In genomic region chr19:49347191-49347590, GRCh38 we compare ENCODE assay signal across 17 cellular contexts. TPM values are rescaled to one million over a fixed set of nuclear protein-coding genes. Genes with fewer than 3 reads are reported as not detected.
DNase-seq lines count a peak whose midpoint lies in the region; ATAC-seq, FAIRE-seq and TF ChIP-seq lines count a peak whose summit lies in the region.
"Had no signal": no experiment of that assay in that cellular context is flagged by ENCODE, and none has a peak within 500 bp of the region (broad histone marks: within the 10 kb centered on the region; RNA-seq: fewer than 3 reads in every experiment).

No MANE protein-coding gene starts in this region.

- H3K9me3 ChIP-seq in A549 (peaks cover 8% of the 10 kb centered on the region; the same call in 2 of the 3 replicates), lung (ENCODE audit: control insufficient read depth in 2 of 2, insufficient read depth in 1 of 2, low read length in 1 of 2) (peaks cover 0 to 2% of the 10 kb centered on the region in 2 donors), spleen (no peaks in the 10 kb centered on the region)
- H3K9me3 ChIP-seq: HAP-1 had no signal

- POLR2A ChIA-PET in activated CD8-positive, alpha-beta T cell treated with anti-CD3 and anti-CD28 coated beads for 36 hours (lab: Charles Lee) = interaction anchor here (1.3 kb wide), 2 partner anchors 11 to 12 kb away, joined by 3 to 4 read pairs; no protein-coding TSS in a partner anchor
- POLR2A ChIA-PET in activated CD8-positive, alpha-beta T cell treated with anti-CD3 and anti-CD28 coated beads, Interleukin-2, amount 10 ng/mL, durations not matched to agents 7 days and 5 days (lab: Charles Lee) = no interaction called here
- POLR2A ChIA-PET in A549 (lab: Yijun Ruan, JAX) = no interaction called here
- POLR2A ChIA-PET in RWPE1 (lab: Yijun Ruan, JAX; ENCODE audit: low non-redundant PET) = no interaction called here

- CTCF ChIA-PET in activated CD8-positive, alpha-beta T cell treated with anti-CD3 and anti-CD28 coated beads for 36 hours (lab: Charles Lee) = interaction anchor here (2.0 kb wide), 1 partner anchor 46 kb away, joined by 9 read pairs; no protein-coding TSS in a partner anchor
- CTCF ChIA-PET in activated CD8-positive, alpha-beta T cell treated with anti-CD3 and anti-CD28 coated beads, Interleukin-2, amount 10 ng/mL, durations not matched to agents 7 days and 5 days (lab: Charles Lee) = no interaction called here
- CTCF ChIA-PET in A549 (lab: Yijun Ruan, JAX) = interaction anchor here (0.7 to 2.6 kb wide), 6 partner anchors 12 to 119 kb away, joined by 3 to 8 read pairs (median 6); partner anchors contain the start of gene CD37
- CTCF ChIA-PET in RWPE1 (lab: Yijun Ruan, JAX) = no interaction called here

- no peak for TF ChIP-seq CTCF in activated CD8-positive, alpha-beta T cell treated with anti-CD3 and anti-CD28 coated beads for 36 hours (IDR thresholded peaks at IDR 0.05)
- no peak for TF ChIP-seq CTCF in A549 (IDR thresholded peaks at IDR 0.05)
- TF ChIP-seq CTCF in lung (IDR thresholded peaks at IDR 0.05; ENCODE audit: control extremely low read depth, extremely low read depth) = no peak
- TF ChIP-seq CTCF in spleen (IDR thresholded peaks at IDR 0.05 in 8 of 11, conservative IDR thresholded peaks at IDR 0.05 in 3 of 11) = no peak
- no peak for TF ChIP-seq CTCF in RWPE1 (conservative IDR thresholded peaks at IDR 0.05; ENCODE audit: low read depth)

- no peak for TF ChIP-seq EP300 in A549 (IDR thresholded peaks at IDR 0.05)

- no peaks in the 10 kb centered on the region for H3K4me1 ChIP-seq in A549
- peaks cover 0 to 4% of the 10 kb centered on the region in 2 donors for H3K4me1 ChIP-seq in lung (ENCODE audit: control insufficient read depth in 2 of 2, insufficient read depth in 2 of 2, low read length in 2 of 2)
- peaks cover 0 to 23% (median 0%) of the 10 kb centered on the region in 6 donors for H3K4me1 ChIP-seq in spleen
- H3K4me1 ChIP-seq: HAP-1 had no signal

- WGBS in A549 (ENCODE audit: missing lambda C conversion rate) = 95% methylated on average over 15 of the region's 15 CpGs
- WGBS in lung, 2 donors = 97% methylated on average over 15 of the region's 15 CpGs
- WGBS in spleen, 5 donors = 92 to 98% (median 96%) methylated on average over 13 to 15 of the region's 15 CpGs

- H3K27ac ChIP-seq in A549 (no peak overlapping the region), lung (ENCODE audit: low read depth in 1 of 2, low read length in 1 of 2) (no peak overlapping the region), spleen (no peak overlapping the region), RWPE1 (no peak overlapping the region)
- H3K27ac ChIP-seq: 22Rv1; BLaER1 treated with 17β-estradiol and CSF1 and Interleukin-3, amounts not matched to agents 10 nM and 100 nM had no signal

- H3K36me3 Mint-ChIP-seq in activated CD8-positive, alpha-beta T cell treated with anti-CD3 and anti-CD28 coated beads for 36 hours (ENCODE audit: low read depth) = no peaks in the 10 kb centered on the region
- H3K36me3 Mint-ChIP-seq in activated CD8-positive, alpha-beta T cell treated with anti-CD3 and anti-CD28 coated beads, Interleukin-2, amount 10 ng/mL, durations not matched to agents 7 days and 5 days (ENCODE audit: low read depth) = no peaks in the 10 kb centered on the region

- H3K36me3 ChIP-seq in lung (ENCODE audit: control insufficient read depth in 2 of 2, insufficient read depth in 2 of 2, low read length in 2 of 2) (peaks cover 19 to 33% of the 10 kb centered on the region in 2 donors), spleen (peaks cover 0 to 99% (median 32%) of the 10 kb centered on the region in 6 donors)
- H3K36me3 ChIP-seq: BLaER1 treated with 17β-estradiol and CSF1 and Interleukin-3, amounts not matched to agents 10 nM and 100 nM had no signal

- FAIRE-seq in A549 (lab: Jason Lieb, UNC) = no peak
- FAIRE-seq: GM19239, HTR-8/SVneo had no signal

- DNase-seq in activated CD8-positive, alpha-beta T cell treated with anti-CD3 and anti-CD28 coated beads for 36 hours = no peak
- no peak for DNase-seq in activated CD8-positive, alpha-beta T cell treated with anti-CD3 and anti-CD28 coated beads, Interleukin-2, amount 10 ng/mL, durations not matched to agents 7 days and 5 days
- no peak for DNase-seq in A549 (ENCODE audit: low read depth in 1 of 2, low spot score in 1 of 2)
- DNase-seq in lung (ENCODE audit: low spot score) = no peak
- peak; percentile 71 for DNase-seq in spleen
- no peak for DNase-seq in NOMO-1 treated with dmso at 0.1 percent for 144 hours (lab: John Stamatoyannopoulos, UW; ENCODE audit: unreplicated experiment)
- no peak for DNase-seq in RWPE1 (ENCODE audit: low spot score)
- DNase-seq: AML-193; CD4-positive, CD25-positive, alpha-beta regulatory T cell; GF-D8; GOT3 had no signal

- no peaks in the 10 kb centered on the region for H3K9me3 Mint-ChIP-seq in activated CD8-positive, alpha-beta T cell treated with anti-CD3 and anti-CD28 coated beads for 36 hours
- no peaks in the 10 kb centered on the region for H3K9me3 Mint-ChIP-seq in activated CD8-positive, alpha-beta T cell treated with anti-CD3 and anti-CD28 coated beads, Interleukin-2, amount 10 ng/mL, durations not matched to agents 7 days and 5 days (ENCODE audit: insufficient read depth)

- TF ChIP-seq POLR2A in A549 (IDR thresholded peaks at IDR 0.05; ENCODE audit: low read length) = no peak
- no peak for TF ChIP-seq POLR2A in spleen (IDR thresholded peaks at IDR 0.05)

- no peak overlapping the region for H3K4me2 ChIP-seq in A549
- H3K4me2 ChIP-seq: BLaER1 treated with 17β-estradiol and CSF1 and Interleukin-3, amounts not matched to agents 10 nM and 100 nM had no signal

- ATAC-seq in activated CD8-positive, alpha-beta T cell treated with anti-CD3 and anti-CD28 coated beads for 36 hours = peak; percentile 17
- ATAC-seq in activated CD8-positive, alpha-beta T cell treated with anti-CD3 and anti-CD28 coated beads, Interleukin-2, amount 10 ng/mL, durations not matched to agents 7 days and 5 days = no peak
- peak; percentile 23 to 27; a peak in 3 of 6 replicates for ATAC-seq in A549
- ATAC-seq in lung (ENCODE audit: insufficient read depth, low FRiP score) = no peak

- no peak overlapping the region for H3K4me3 Mint-ChIP-seq in activated CD8-positive, alpha-beta T cell treated with anti-CD3 and anti-CD28 coated beads for 36 hours
- H3K4me3 Mint-ChIP-seq in activated CD8-positive, alpha-beta T cell treated with anti-CD3 and anti-CD28 coated beads, Interleukin-2, amount 10 ng/mL, durations not matched to agents 7 days and 5 days = no peak overlapping the region
- H3K4me3 Mint-ChIP-seq: CD4-positive, CD25-positive, alpha-beta regulatory T cell had no signal

- H3K27me3 ChIP-seq in lung (ENCODE audit: control insufficient read depth, insufficient read depth) = no peaks in the 10 kb centered on the region
- no peaks in the 10 kb centered on the region for H3K27me3 ChIP-seq in spleen (replicated peaks in 1 of 7)

- H3K4me3 ChIP-seq in A549 (no peak overlapping the region), lung (peak overlapping the region; percentile 3), spleen (no peak overlapping the region)
- H3K4me3 ChIP-seq: BLaER1 treated with 17β-estradiol and CSF1 and Interleukin-3, amounts not matched to agents 10 nM and 100 nM; HAP-1 had no signal

- H3K27me3 Mint-ChIP-seq in activated CD8-positive, alpha-beta T cell treated with anti-CD3 and anti-CD28 coated beads for 36 hours = no peaks in the 10 kb centered on the region
- H3K27me3 Mint-ChIP-seq in activated CD8-positive, alpha-beta T cell treated with anti-CD3 and anti-CD28 coated beads, Interleukin-2, amount 10 ng/mL, durations not matched to agents 7 days and 5 days (ENCODE audit: low read depth) = no peaks in the 10 kb centered on the region

- peaks cover 11% of the 10 kb centered on the region for H3K4me1 Mint-ChIP-seq in activated CD8-positive, alpha-beta T cell treated with anti-CD3 and anti-CD28 coated beads for 36 hours (ENCODE audit: low read depth)
- H3K4me1 Mint-ChIP-seq in activated CD8-positive, alpha-beta T cell treated with anti-CD3 and anti-CD28 coated beads, Interleukin-2, amount 10 ng/mL, durations not matched to agents 7 days and 5 days (ENCODE audit: low read depth) = peaks cover 11% of the 10 kb centered on the region

- no peak overlapping the region for H3K27ac Mint-ChIP-seq in activated CD8-positive, alpha-beta T cell treated with anti-CD3 and anti-CD28 coated beads for 36 hours
- no peak overlapping the region for H3K27ac Mint-ChIP-seq in activated CD8-positive, alpha-beta T cell treated with anti-CD3 and anti-CD28 coated beads, Interleukin-2, amount 10 ng/mL, durations not matched to agents 7 days and 5 days
- H3K27ac Mint-ChIP-seq: CD4-positive, CD25-positive, alpha-beta regulatory T cell had no signal

- TF ChIP-seq RAD21 in A549 (conservative IDR thresholded peaks at IDR 0.05 in 1 of 2, IDR thresholded peaks at IDR 0.05 in 1 of 2) = no peak

- intact Hi-C loops in activated CD8-positive, alpha-beta T cell treated with anti-CD3 and anti-CD28 coated beads for 36 hours (cut with micrococcal nuclease) = no loop called here
- intact Hi-C loops in spleen (cut with DNase I; ENCODE audit: low total_unique reads) = no loop called here

RNA-seq across cellular contexts. Expression of gene CD37, which starts 12.0 kb away (rescaled TPM):
- total RNA-seq in activated CD8-positive, alpha-beta T cell treated with anti-CD3 and anti-CD28 coated beads for 36 hours = 100 to 1,000 TPM; 131 to 137 TPM
- total RNA-seq in activated CD8-positive, alpha-beta T cell treated with anti-CD3 and anti-CD28 coated beads, Interleukin-2, amount 10 ng/mL, durations not matched to agents 7 days and 5 days = 100 to 1,000 TPM; 162 to 176 TPM
- not detected in 2 replicates for polyA plus RNA-seq in A549 (2011; rRNA removed)
- polyA plus RNA-seq in A549 (2012; cell fraction: cytosol; rRNA removed) = not detected in 2 replicates
- polyA plus RNA-seq in A549 (2012; cell fraction: nucleus; rRNA removed) = not detected in 2 replicates
- polyA plus RNA-seq in A549 (2017; fragmentation: RNase III; extraction: RNeasy Plus Mini Kit Qiagen cat#74134 plus additional on column Dnase treatment) = 0.13 to 0.22 TPM in 2 of 3 replicates, not detected in the other
- not detected in 2 replicates for polyA minus RNA-seq in A549 (2011; rRNA and poly(A)+ RNA removed)
- total RNA-seq in lung = 10 to 100 TPM; 33.9 to 65.1 TPM
- polyA plus RNA-seq in lung = 100 to 1,000 TPM in 1 of 2 donors, 10 to 100 TPM in 1; 37.2 to 154 TPM
- total RNA-seq in spleen = 100 to 1,000 TPM; 297 to 516 (median 398) TPM
- polyA plus RNA-seq in spleen = 100 to 1,000 TPM; 401 to 452 (median 405) TPM
- total RNA-seq: HepG2 had no signal
- polyA plus RNA-seq: HepG2 had no signal

RNA-seq across cellular contexts. Expression of gene TEAD2, which starts 15.0 kb away (rescaled TPM):
- total RNA-seq in activated CD8-positive, alpha-beta T cell treated with anti-CD3 and anti-CD28 coated beads for 36 hours = not detected
- not detected for total RNA-seq in activated CD8-positive, alpha-beta T cell treated with anti-CD3 and anti-CD28 coated beads, Interleukin-2, amount 10 ng/mL, durations not matched to agents 7 days and 5 days
- polyA plus RNA-seq in A549 (2011; rRNA removed) = 15.9 and 20.3 TPM in 2 replicates
- polyA plus RNA-seq in A549 (2012; cell fraction: cytosol; rRNA removed) = 13.0 and 16.5 TPM in 2 replicates
- polyA plus RNA-seq in A549 (2012; cell fraction: nucleus; rRNA removed) = 16.9 and 17.8 TPM in 2 replicates
- 19.0 to 26.3 TPM (median 25.3 TPM) in 3 replicates for polyA plus RNA-seq in A549 (2017; fragmentation: RNase III; extraction: RNeasy Plus Mini Kit Qiagen cat#74134 plus additional on column Dnase treatment)
- polyA minus RNA-seq in A549 (2011; rRNA and poly(A)+ RNA removed) = 36.2 and 44.5 TPM in 2 replicates
- total RNA-seq in lung = 10 to 100 TPM; 31.4 to 40.0 TPM
- polyA plus RNA-seq in lung = 10 to 100 TPM; 21.9 to 31.5 TPM
- total RNA-seq in spleen = 10 to 100 TPM in 6 of 7 donors, 1 to 10 TPM in 1; 8.9 to 24.7 (median 15.8) TPM
- 1 to 10 TPM; 5.8 to 8.4 (median 5.8) TPM for polyA plus RNA-seq in spleen
- total RNA-seq: CD4-positive, CD25-positive, alpha-beta regulatory T cell had no signal
- polyA plus RNA-seq: CD4-positive, CD25-positive, alpha-beta regulatory T cell had no signal

RNA-seq across cellular contexts. Expression of gene DKKL1, which starts 16.5 kb away (rescaled TPM):
- total RNA-seq in activated CD8-positive, alpha-beta T cell treated with anti-CD3 and anti-CD28 coated beads for 36 hours = not detected
- total RNA-seq in activated CD8-positive, alpha-beta T cell treated with anti-CD3 and anti-CD28 coated beads, Interleukin-2, amount 10 ng/mL, durations not matched to agents 7 days and 5 days = not detected
- polyA plus RNA-seq in A549 (2011; rRNA removed) (0.53 and 0.91 TPM in 2 replicates), A549 (2017; fragmentation: RNase III; extraction: RNeasy Plus Mini Kit Qiagen cat#74134 plus additional on column Dnase treatment) (0.26 to 0.68 TPM (median 0.37 TPM) in 3 replicates), lung (under 1 TPM; 0.58 to 0.91 TPM), spleen (1 to 10 TPM in 1 of 3 donors, under 1 TPM in 1, not detected in 1; 0.57 to 1.1 TPM)
- polyA plus RNA-seq in A549 (2012; cell fraction: cytosol; rRNA removed) = 0.61 and 0.73 TPM in 2 replicates
- polyA plus RNA-seq in A549 (2012; cell fraction: nucleus; rRNA removed) = 0.47 and 0.91 TPM in 2 replicates
- polyA minus RNA-seq in A549 (2011; rRNA and poly(A)+ RNA removed) = 0.49 and 1.4 TPM in 2 replicates
- total RNA-seq in lung (under 1 TPM; 0.85 to 0.95 TPM), spleen (under 1 TPM in 2 of 7 donors, not detected in 5; 0.57 to 0.79 TPM)
- total RNA-seq: CD4-positive, CD25-positive, alpha-beta regulatory T cell had no signal
- polyA plus RNA-seq: CD4-positive, CD25-positive, alpha-beta regulatory T cell had no signal

RNA-seq across cellular contexts. Expression of gene SLC6A16, which starts 22.2 kb away (rescaled TPM):
- 1 to 10 TPM in 1 of 2 experiments, under 1 TPM in 1; 0.61 to 1.1 TPM for total RNA-seq in activated CD8-positive, alpha-beta T cell treated with anti-CD3 and anti-CD28 coated beads for 36 hours
- total RNA-seq in activated CD8-positive, alpha-beta T cell treated with anti-CD3 and anti-CD28 coated beads, Interleukin-2, amount 10 ng/mL, durations not matched to agents 7 days and 5 days = 1 to 10 TPM; 3.4 to 3.5 TPM
- polyA plus RNA-seq in A549 (2011; rRNA removed) (5.9 and 8.6 TPM in 2 replicates), A549 (2017; fragmentation: RNase III; extraction: RNeasy Plus Mini Kit Qiagen cat#74134 plus additional on column Dnase treatment) (2.4 to 3.2 TPM (median 3.2 TPM) in 3 replicates), lung (1 to 10 TPM in 1 of 2 donors, under 1 TPM in 1; 0.93 to 2.4 TPM), spleen (1 to 10 TPM; 2.7 to 5.0 (median 2.7) TPM)
- polyA plus RNA-seq in A549 (2012; cell fraction: cytosol; rRNA removed) = 1.2 and 1.9 TPM in 2 replicates
- polyA plus RNA-seq in A549 (2012; cell fraction: nucleus; rRNA removed) = 7.1 and 17.4 TPM in 2 replicates
- 3.0 and 5.4 TPM in 2 replicates for polyA minus RNA-seq in A549 (2011; rRNA and poly(A)+ RNA removed)
- total RNA-seq in lung (1 to 10 TPM; 1.8 to 2.5 TPM), spleen (1 to 10 TPM; 2.1 to 6.9 (median 5.0) TPM)

RNA-seq across cellular contexts. Expression of gene KASH5, which starts 40.9 kb away (rescaled TPM):
- total RNA-seq in activated CD8-positive, alpha-beta T cell treated with anti-CD3 and anti-CD28 coated beads for 36 hours = under 1 TPM in 1 of 2 experiments, not detected in 1; 0.95 TPM
- total RNA-seq in activated CD8-positive, alpha-beta T cell treated with anti-CD3 and anti-CD28 coated beads, Interleukin-2, amount 10 ng/mL, durations not matched to agents 7 days and 5 days = not detected
- polyA plus RNA-seq in A549 (2011; rRNA removed) (0.08 TPM in 2 replicates), A549 (2017; fragmentation: RNase III; extraction: RNeasy Plus Mini Kit Qiagen cat#74134 plus additional on column Dnase treatment) (0.17 TPM in 1 of 3 replicates, not detected in the others), lung (1 to 10 TPM in 1 of 2 donors, under 1 TPM in 1; 0.52 to 1.5 TPM), spleen (under 1 TPM; 0.11 to 0.32 (median 0.19) TPM)
- polyA plus RNA-seq in A549 (2012; cell fraction: cytosol; rRNA removed) = 0.03 and 0.09 TPM in 2 replicates
- 0.05 and 0.06 TPM in 2 replicates for polyA plus RNA-seq in A549 (2012; cell fraction: nucleus; rRNA removed)
- polyA minus RNA-seq in A549 (2011; rRNA and poly(A)+ RNA removed) = not detected in 2 replicates
- total RNA-seq in lung (1 to 10 TPM in 1 of 2 donors, not detected in 1; 2.9 TPM), spleen (under 1 TPM in 1 of 7 donors, not detected in 6; 0.41 TPM)
- total RNA-seq: CD4-positive, CD25-positive, alpha-beta regulatory T cell; HepG2 had no signal
- polyA plus RNA-seq: CD4-positive, CD25-positive, alpha-beta regulatory T cell; HepG2 had no signal

Comparison
In these comparisons a context has a peak if more than half of its experiments do, and no peak if none do; other contexts are left out.
1. ATAC-seq: peak in activated CD8-positive, alpha-beta T cell treated with anti-CD3 and anti-CD28 coated beads for 36 hours (single experiment) and A549 (2 of 2); none in activated CD8-positive, alpha-beta T cell treated with anti-CD3 and anti-CD28 coated beads, Interleukin-2, amount 10 ng/mL, durations not matched to agents 7 days and 5 days (single experiment) and lung (single experiment).
2. CTCF ChIA-PET loops: an anchor here in activated CD8-positive, alpha-beta T cell treated with anti-CD3 and anti-CD28 coated beads for 36 hours (2.0 kb wide) and A549 (0.7 to 2.6 kb wide); none called in activated CD8-positive, alpha-beta T cell treated with anti-CD3 and anti-CD28 coated beads, Interleukin-2, amount 10 ng/mL, durations not matched to agents 7 days and 5 days and RWPE1.
3. RNA of gene TEAD2, which starts 15.0 kb away (total RNA-seq): 31.4 to 40.0 TPM in lung and 8.9 to 24.7 TPM in spleen; not detected in activated CD8-positive, alpha-beta T cell treated with anti-CD3 and anti-CD28 coated beads for 36 hours and not detected in activated CD8-positive, alpha-beta T cell treated with anti-CD3 and anti-CD28 coated beads, Interleukin-2, amount 10 ng/mL, durations not matched to agents 7 days and 5 days; every median in the first group is over 4 times any median in the second.